Comparison of ENCODE assay signal across 17 cellular contexts in genomic region chr18:61732854-61733253, GRCh38.
DNase-seq lines count a peak whose midpoint lies in the region; ATAC-seq and TF ChIP-seq lines count a peak whose summit lies in the region.
"Had no signal": no experiment of that assay in that cellular context is flagged by ENCODE, and none has a peak within 500 bp of the region (broad histone marks: within the 10 kb centered on the region; RNA-seq: fewer than 3 reads in every experiment).

No MANE protein-coding gene starts in this region.

- no peak for TF ChIP-seq CTCF in gastroesophageal sphincter (IDR thresholded peaks at IDR 0.05)
- TF ChIP-seq CTCF in osteoblast (IDR thresholded peaks at IDR 0.05; ENCODE audit: extremely low read depth, low read depth, low read length): no peak
- no peak for TF ChIP-seq CTCF in transverse colon (IDR thresholded peaks at IDR 0.05)

- H3K27ac ChIP-seq in angular gyrus (ENCODE audit: low read depth, low read length) (peak overlapping the region; percentile 77), gastroesophageal sphincter (peak overlapping the region in 3 of 4 donors; percentile 19 to 64 (median 60)), osteoblast (ENCODE audit: low read depth, low read length) (peak overlapping the region; percentile 49), transverse colon (peak overlapping the region; percentile 3 to 58 (median 46))

- H3K9me3 Mint-ChIP-seq in activated naive CD8-positive, alpha-beta T cell treated with anti-CD3 and anti-CD28 coated beads for 36 hours: no peaks in the 10 kb centered on the region
- H3K9me3 Mint-ChIP-seq: activated CD4-positive, alpha-beta memory T cell treated with anti-CD3 and anti-CD28 coated beads, Interleukin-2, amount 10 ng/mL, durations not matched to agents 7 days and 5 days; activated T-helper 1 cell treated with anti-CD3 and anti-CD28 coated beads, Interleukin-12 subunit alpha, Interleukin-12 subunit beta, Interleukin-2, Interleukin-4 antibody, amounts not matched to agents 30 ng/mL and 10 ng/mL and 1 ng/mL, durations not matched to agents 14 hours and 24 hours and 36 hours; GM23338 had no signal

- H3K27me3 ChIP-seq in gastroesophageal sphincter (no peaks in the 10 kb centered on the region), osteoblast (ENCODE audit: insufficient read depth, low read length) (no peaks in the 10 kb centered on the region), transverse colon (no peaks in the 10 kb centered on the region)

- no peaks in the 10 kb centered on the region for H3K36me3 Mint-ChIP-seq in activated naive CD8-positive, alpha-beta T cell treated with anti-CD3 and anti-CD28 coated beads for 36 hours

- peak overlapping the region; percentile 79 for H3K4me2 ChIP-seq in osteoblast (ENCODE audit: insufficient read depth, low read length)
- H3K4me2 ChIP-seq: GM23338 had no signal

- H3K27me3 Mint-ChIP-seq in activated naive CD8-positive, alpha-beta T cell treated with anti-CD3 and anti-CD28 coated beads for 36 hours: peaks cover 12% of the 10 kb centered on the region
- H3K27me3 Mint-ChIP-seq: activated CD4-positive, alpha-beta memory T cell treated with anti-CD3 and anti-CD28 coated beads, Interleukin-2, amount 10 ng/mL, durations not matched to agents 7 days and 5 days had no signal

- DNase-seq in osteoblast (ENCODE audit: insufficient read length, low spot score, missing footprints) (no peak), transverse colon (no peak), OCI-M2 (lab: John Stamatoyannopoulos, UW; ENCODE audit: unreplicated experiment) (no peak)
- no peak for DNase-seq in activated naive CD8-positive, alpha-beta T cell treated with anti-CD3 and anti-CD28 coated beads for 36 hours
- DNase-seq: activated CD4-positive, alpha-beta memory T cell treated with anti-CD3 and anti-CD28 coated beads, Interleukin-2, amount 10 ng/mL, durations not matched to agents 7 days and 5 days; AML-193; amygdala; midbrain; NCI-H2029; NCI-H526; OCI-M1 had no signal

- no peaks in the 10 kb centered on the region for H3K79me2 ChIP-seq in osteoblast (ENCODE audit: insufficient read depth, low read length)

- intact Hi-C loops in transverse colon (cut with DNase I; ENCODE audit: low total_unique reads): no loop called here

- H2AFZ ChIP-seq in osteoblast (ENCODE audit: low read length): no peak overlapping the region
- H2AFZ ChIP-seq: GM23338 had no signal

- ATAC-seq in gastroesophageal sphincter: no peak
- ATAC-seq in GM18505 (IDR thresholded peaks at IDR 0.05; ENCODE audit: unreplicated experiment): no peak
- no peak for ATAC-seq in HG02970 (IDR thresholded peaks at IDR 0.05; ENCODE audit: low FRiP score, unreplicated experiment)
- ATAC-seq: GM23338 had no signal

- H3K4me3 ChIP-seq in gastroesophageal sphincter (no peak overlapping the region), osteoblast (ENCODE audit: insufficient read depth, low read length) (no peak overlapping the region), transverse colon (no peak overlapping the region)
- H3K4me3 ChIP-seq: GM23338 had no signal

- no peak overlapping the region for H3K4me3 Mint-ChIP-seq in activated naive CD8-positive, alpha-beta T cell treated with anti-CD3 and anti-CD28 coated beads for 36 hours
- H3K4me3 Mint-ChIP-seq: activated CD4-positive, alpha-beta memory T cell treated with anti-CD3 and anti-CD28 coated beads, Interleukin-2, amount 10 ng/mL, durations not matched to agents 7 days and 5 days; activated T-helper 1 cell treated with anti-CD3 and anti-CD28 coated beads, Interleukin-12 subunit alpha, Interleukin-12 subunit beta, Interleukin-2, Interleukin-4 antibody, amounts not matched to agents 30 ng/mL and 10 ng/mL and 1 ng/mL, durations not matched to agents 14 hours and 24 hours and 36 hours; GM23338 had no signal

- H3K4me1 Mint-ChIP-seq in activated naive CD8-positive, alpha-beta T cell treated with anti-CD3 and anti-CD28 coated beads for 36 hours: no peaks in the 10 kb centered on the region
- H3K4me1 Mint-ChIP-seq: activated CD4-positive, alpha-beta memory T cell treated with anti-CD3 and anti-CD28 coated beads, Interleukin-2, amount 10 ng/mL, durations not matched to agents 7 days and 5 days; GM23338 had no signal

- H3K9me3 ChIP-seq in gastroesophageal sphincter (no peaks in the 10 kb centered on the region), osteoblast (ENCODE audit: low read depth, low read length) (no peaks in the 10 kb centered on the region), transverse colon (no peaks in the 10 kb centered on the region)

- H3K4me1 ChIP-seq in gastroesophageal sphincter (no peaks in the 10 kb centered on the region), osteoblast (ENCODE audit: insufficient read depth, low read length) (peaks cover 30% of the 10 kb centered on the region), transverse colon (peaks cover 21 to 34% (median 27%) of the 10 kb centered on the region in 4 donors)

- in situ Hi-C loops in transverse colon (cut with MboI; ENCODE audit: low pct_ligation_motif_present in 1 of 4, low pct_unique_long_range_greater_than_20kb in 1 of 4, low sequenced_read_pairs in 3 of 4): no loop called here

- TF ChIP-seq POLR2A in gastroesophageal sphincter (IDR thresholded peaks at IDR 0.05) (no peak), transverse colon (IDR thresholded peaks at IDR 0.05) (no peak), GM18505 (IDR thresholded peaks at IDR 0.05; ENCODE audit: borderline replicate concordance, extremely low read depth, insufficient read depth, insufficient read length) (no peak)

- no peaks in the 10 kb centered on the region for H4K20me1 ChIP-seq in osteoblast (ENCODE audit: insufficient read depth, low read length)

- TF ChIP-seq EP300 in gastroesophageal sphincter (IDR thresholded peaks at IDR 0.05): no peak
- TF ChIP-seq EP300 in transverse colon (IDR thresholded peaks at IDR 0.05; ENCODE audit: low read depth): no peak

- no peaks in the 10 kb centered on the region for H3K36me3 ChIP-seq in gastroesophageal sphincter
- no peaks in the 10 kb centered on the region for H3K36me3 ChIP-seq in osteoblast (ENCODE audit: insufficient read depth, low read length)
- H3K36me3 ChIP-seq in transverse colon: no peaks in the 10 kb centered on the region

- WGBS in gastroesophageal sphincter (ENCODE audit: low coverage in 1 of 2), 2 donors: 78% methylated on average over 4 of the region's 4 CpGs; no CpG with 5 or more reads in 1 of the 2 donors
- 68% methylated on average over 4 of the region's 4 CpGs; no CpG with 5 or more reads in 1 of the 2 donors for WGBS in transverse colon (ENCODE audit: low coverage in 1 of 2), 2 donors

- H3K27ac Mint-ChIP-seq in activated naive CD8-positive, alpha-beta T cell treated with anti-CD3 and anti-CD28 coated beads for 36 hours: no peak overlapping the region
- H3K27ac Mint-ChIP-seq: activated CD4-positive, alpha-beta memory T cell treated with anti-CD3 and anti-CD28 coated beads, Interleukin-2, amount 10 ng/mL, durations not matched to agents 7 days and 5 days; activated T-helper 1 cell treated with anti-CD3 and anti-CD28 coated beads, Interleukin-12 subunit alpha, Interleukin-12 subunit beta, Interleukin-2, Interleukin-4 antibody, amounts not matched to agents 30 ng/mL and 10 ng/mL and 1 ng/mL, durations not matched to agents 14 hours and 24 hours and 36 hours; GM23338 had no signal
